In genomic region chr19:916645-917322, GRCh38 we compare ENCODE assay signal across 10 cellular contexts. TPM values are rescaled to one million over a fixed set of nuclear protein-coding genes. Genes with fewer than 3 reads are reported as not detected.
DNase-seq lines count a peak whose midpoint lies in the region; ATAC-seq and TF ChIP-seq lines count a peak whose summit lies in the region.
"Had no signal": no experiment of that assay in that cellular context is flagged by ENCODE, and none has a peak within 500 bp of the region (broad histone marks: within the 10 kb centered on the region; RNA-seq: fewer than 3 reads in every experiment).

No MANE protein-coding gene starts in this region.

- DNase-seq in CD4-positive, alpha-beta T cell: no peak
- DNase-seq in HuH-7 (ENCODE audit: low spot score) (peak; percentile 56), neuronal stem cell (ENCODE audit: low spot score) (no peak), inferior parietal cortex (ENCODE audit: extremely low spot score) (no peak), SW 1271 (lab: John Stamatoyannopoulos, UW) (no peak), KG1 (lab: John Stamatoyannopoulos, UW) (no peak)
- no peak for DNase-seq in activated naive CD8-positive, alpha-beta T cell treated with anti-CD3 and anti-CD28 coated beads, Interleukin-2, amount 10 ng/mL, durations not matched to agents 7 days and 5 days

- no peak overlapping the region for H3K27ac Mint-ChIP-seq in CD4-positive, alpha-beta T cell
- H3K27ac Mint-ChIP-seq in activated naive CD8-positive, alpha-beta T cell treated with anti-CD3 and anti-CD28 coated beads, Interleukin-2, amount 10 ng/mL, durations not matched to agents 7 days and 5 days: no peak overlapping the region

- H2BK12ac ChIP-seq in neuronal stem cell (ENCODE audit: low read length): no peak overlapping the region

- no peak overlapping the region for H3K4ac ChIP-seq in neuronal stem cell (ENCODE audit: low read length)

- H4K91ac ChIP-seq in neuronal stem cell (ENCODE audit: low read depth, low read length, poor library complexity): no peak overlapping the region

- H3K4me2 ChIP-seq in neuronal stem cell (ENCODE audit: insufficient read depth, low read length, poor library complexity, severe bottlenecking): peak overlapping the region; percentile 86

- POLR2A ChIA-PET in CD4-positive, alpha-beta T cell (lab: Charles Lee): interaction anchor here (1.2 to 4.3 kb wide), 3 partner anchors 9 to 24 kb away, joined by 4 to 20 read pairs (median 4); partner anchors contain the start of genes MED16 and RNU6-9
- POLR2A ChIA-PET in activated naive CD8-positive, alpha-beta T cell treated with anti-CD3 and anti-CD28 coated beads, Interleukin-2, amount 10 ng/mL, durations not matched to agents 7 days and 5 days (lab: Charles Lee): interaction anchor here (1.2 kb wide), 1 partner anchor 54 kb away, joined by 4 read pairs; no protein-coding TSS in a partner anchor

- ATAC-seq in CD4-positive, alpha-beta T cell (ENCODE audit: poor library complexity): no peak
- ATAC-seq in activated naive CD8-positive, alpha-beta T cell treated with anti-CD3 and anti-CD28 coated beads, Interleukin-2, amount 10 ng/mL, durations not matched to agents 7 days and 5 days (ENCODE audit: low read depth): no peak
- no peak for ATAC-seq in GM21723 (IDR thresholded peaks at IDR 0.05; ENCODE audit: unreplicated experiment)

- peaks cover 10% of the 10 kb centered on the region for H3K36me3 Mint-ChIP-seq in CD4-positive, alpha-beta T cell (ENCODE audit: low read depth)
- no peaks in the 10 kb centered on the region for H3K36me3 Mint-ChIP-seq in activated naive CD8-positive, alpha-beta T cell treated with anti-CD3 and anti-CD28 coated beads, Interleukin-2, amount 10 ng/mL, durations not matched to agents 7 days and 5 days

- H2BK120ac ChIP-seq in neuronal stem cell (ENCODE audit: low read depth, low read length): peak overlapping the region; percentile 94

- CTCF ChIA-PET in CD4-positive, alpha-beta T cell (lab: Charles Lee): interaction anchor here (1.0 kb wide), 2 partner anchors 24 to 53 kb away, joined by 3 read pairs; partner anchors contain the start of genes MED16 and RNU6-9

- H3K4me1 Mint-ChIP-seq in CD4-positive, alpha-beta T cell (ENCODE audit: low read depth): peaks cover 17% of the 10 kb centered on the region
- H3K4me1 Mint-ChIP-seq in activated naive CD8-positive, alpha-beta T cell treated with anti-CD3 and anti-CD28 coated beads, Interleukin-2, amount 10 ng/mL, durations not matched to agents 7 days and 5 days: peaks cover 10% of the 10 kb centered on the region

- H3K4me1 ChIP-seq in neuronal stem cell (ENCODE audit: control insufficient read depth in 2 of 2, insufficient read depth in 1 of 2, low read depth in 1 of 2, low read length in 2 of 2): peaks cover 6 to 7% of the 10 kb centered on the region in 2 donors

- H3K9me3 Mint-ChIP-seq in CD4-positive, alpha-beta T cell: no peaks in the 10 kb centered on the region
- H3K9me3 Mint-ChIP-seq in activated naive CD8-positive, alpha-beta T cell treated with anti-CD3 and anti-CD28 coated beads, Interleukin-2, amount 10 ng/mL, durations not matched to agents 7 days and 5 days: no peaks in the 10 kb centered on the region

- H2BK15ac ChIP-seq in neuronal stem cell (ENCODE audit: low read length): peak overlapping the region; percentile 98

- intact Hi-C loops in CD4-positive, alpha-beta T cell (cut with DNase I, micrococcal nuclease): no loop called here

- H3K79me1 ChIP-seq in neuronal stem cell (ENCODE audit: low read depth, low read length): peaks cover 5% of the 10 kb centered on the region

- no CpG with 5 or more reads among the region's 35 CpGs for WGBS in neuronal stem cell (ENCODE audit: extremely low coverage in 2 of 2, insufficient read length in 2 of 2, insufficient replicate concordance in 1 of 2), 2 donors

- H2AFZ ChIP-seq in neuronal stem cell (ENCODE audit: low read length): peak overlapping the region; percentile 90

- no peak overlapping the region for H3K27ac ChIP-seq in CD4-positive, alpha-beta T cell (ENCODE audit: low read depth, low read length)
- no peak overlapping the region for H3K27ac ChIP-seq in neuronal stem cell (replicated peaks; ENCODE audit: low read length)

- H3K27me3 ChIP-seq in CD4-positive, alpha-beta T cell (ENCODE audit: control insufficient read depth, insufficient read depth, low read length): peaks cover 22% of the 10 kb centered on the region
- H3K27me3 ChIP-seq in neuronal stem cell (ENCODE audit: control insufficient read depth in 3 of 3, insufficient read depth in 3 of 3, low read depth in 1 of 3, low read length in 3 of 3): peaks cover 0 to 50% (median 24%) of the 10 kb centered on the region in 3 experiments

- H3K9ac ChIP-seq in neuronal stem cell (ENCODE audit: low read depth, low read length, poor library complexity): peak overlapping the region; percentile 88

- peak overlapping the region; percentile 67 for H3K4me3 Mint-ChIP-seq in CD4-positive, alpha-beta T cell
- peak overlapping the region; percentile 28 for H3K4me3 Mint-ChIP-seq in activated naive CD8-positive, alpha-beta T cell treated with anti-CD3 and anti-CD28 coated beads, Interleukin-2, amount 10 ng/mL, durations not matched to agents 7 days and 5 days

- peak overlapping the region; percentile 90 for H2AK5ac ChIP-seq in neuronal stem cell (ENCODE audit: low read depth, low read length)

- peaks cover 4% of the 10 kb centered on the region for H3K27me3 Mint-ChIP-seq in CD4-positive, alpha-beta T cell
- H3K27me3 Mint-ChIP-seq in activated naive CD8-positive, alpha-beta T cell treated with anti-CD3 and anti-CD28 coated beads, Interleukin-2, amount 10 ng/mL, durations not matched to agents 7 days and 5 days: peaks cover 8% of the 10 kb centered on the region

- H2BK5ac ChIP-seq in neuronal stem cell (ENCODE audit: low read length): peak overlapping the region; percentile 39

- H3K4me3 ChIP-seq in neuronal stem cell (ENCODE audit: low read length in 2 of 2): peak overlapping the region; percentile 59 to 80

- H3K23ac ChIP-seq in neuronal stem cell (ENCODE audit: low read depth, low read length, poor library complexity): no peak overlapping the region

- H4K8ac ChIP-seq in neuronal stem cell (ENCODE audit: low read depth, low read length): no peak overlapping the region

- peaks cover 0 to 14% of the 10 kb centered on the region in 2 donors for H3K36me3 ChIP-seq in neuronal stem cell (replicated peaks in 1 of 2; ENCODE audit: control insufficient read depth in 2 of 2, insufficient read depth in 2 of 2, low read length in 2 of 2)

- no peak for TF ChIP-seq CTCF in CD4-positive, alpha-beta T cell (IDR thresholded peaks at IDR 0.05)

- H3K18ac ChIP-seq in neuronal stem cell (ENCODE audit: low read length): peak overlapping the region; percentile 96

- H3K9me3 ChIP-seq in CD4-positive, alpha-beta T cell (ENCODE audit: control insufficient read depth, low read length): no peaks in the 10 kb centered on the region
- no peaks in the 10 kb centered on the region for H3K9me3 ChIP-seq in neuronal stem cell (replicated peaks in 1 of 2; ENCODE audit: control insufficient read depth in 2 of 2, insufficient read depth in 1 of 2, low read depth in 1 of 2, low read length in 2 of 2)

- H3K14ac ChIP-seq in neuronal stem cell (ENCODE audit: low read length): peak overlapping the region; percentile 94

RNA-seq across cellular contexts. Expression of gene KISS1R, which starts 0.3 kb away (rescaled TPM):
- 1 to 10 TPM; 1.5 to 1.6 TPM for total RNA-seq in CD4-positive, alpha-beta T cell
- 1 to 10 TPM; 2.9 to 3.1 TPM for total RNA-seq in activated naive CD8-positive, alpha-beta T cell treated with anti-CD3 and anti-CD28 coated beads, Interleukin-2, amount 10 ng/mL, durations not matched to agents 7 days and 5 days
- polyA plus RNA-seq in neuronal stem cell (2013, experiment 1 of 2): 0.29 TPM
- polyA plus RNA-seq in neuronal stem cell (2013, experiment 2 of 2): 0.39 TPM
- total RNA-seq: aorta, left lobe of liver had no signal
- polyA plus RNA-seq: aorta had no signal

RNA-seq across cellular contexts. Expression of gene R3HDM4, which starts 3.8 kb away (rescaled TPM):
- 100 to 1,000 TPM; 309 to 313 TPM for total RNA-seq in CD4-positive, alpha-beta T cell
- total RNA-seq in activated naive CD8-positive, alpha-beta T cell treated with anti-CD3 and anti-CD28 coated beads, Interleukin-2, amount 10 ng/mL, durations not matched to agents 7 days and 5 days: 100 to 1,000 TPM; 108 to 113 TPM
- polyA plus RNA-seq in neuronal stem cell (2013, experiment 1 of 2): 52.8 TPM
- polyA plus RNA-seq in neuronal stem cell (2013, experiment 2 of 2): 52.4 TPM

RNA-seq across cellular contexts. Expression of gene ARID3A, which starts 9.1 kb away (rescaled TPM):
- total RNA-seq in CD4-positive, alpha-beta T cell: 1 to 10 TPM; 3.7 to 4.1 TPM
- 10 to 100 TPM; 28.7 to 33.2 TPM for total RNA-seq in activated naive CD8-positive, alpha-beta T cell treated with anti-CD3 and anti-CD28 coated beads, Interleukin-2, amount 10 ng/mL, durations not matched to agents 7 days and 5 days
- 61.6 TPM for polyA plus RNA-seq in neuronal stem cell (2013, experiment 1 of 2)
- 65.4 TPM for polyA plus RNA-seq in neuronal stem cell (2013, experiment 2 of 2)

RNA-seq across cellular contexts. Expression of gene RNU6-9, which starts 23.5 kb away (rescaled TPM):
- not detected for total RNA-seq in CD4-positive, alpha-beta T cell
- not detected for total RNA-seq in activated naive CD8-positive, alpha-beta T cell treated with anti-CD3 and anti-CD28 coated beads, Interleukin-2, amount 10 ng/mL, durations not matched to agents 7 days and 5 days
- not detected for polyA plus RNA-seq in neuronal stem cell (2013, experiment 1 of 2)
- not detected for polyA plus RNA-seq in neuronal stem cell (2013, experiment 2 of 2)
- total RNA-seq: aorta, left lobe of liver had no signal
- polyA plus RNA-seq: aorta had no signal

RNA-seq across cellular contexts. Expression of gene MED16, which starts 23.8 kb away (rescaled TPM):
- 10 to 100 TPM; 25.8 to 30.1 TPM for total RNA-seq in CD4-positive, alpha-beta T cell
- total RNA-seq in activated naive CD8-positive, alpha-beta T cell treated with anti-CD3 and anti-CD28 coated beads, Interleukin-2, amount 10 ng/mL, durations not matched to agents 7 days and 5 days: 10 to 100 TPM; 53.6 to 72.7 TPM
- polyA plus RNA-seq in neuronal stem cell (2013, experiment 1 of 2): 33.3 TPM
- polyA plus RNA-seq in neuronal stem cell (2013, experiment 2 of 2): 32.9 TPM

Comparison
In these comparisons a context has a peak if more than half of its experiments do, and no peak if none do; other contexts are left out.
1. RNA of gene ARID3A, which starts 9.1 kb away (total RNA-seq): 28.7 to 33.2 TPM in activated naive CD8-positive, alpha-beta T cell treated with anti-CD3 and anti-CD28 coated beads, Interleukin-2, amount 10 ng/mL, durations not matched to agents 7 days and 5 days; 3.7 to 4.1 TPM in CD4-positive, alpha-beta T cell; every median in the first group is over 4 times any median in the second.